1 cellular context compared by ENCODE assay signal in the genomic region with DNA sequence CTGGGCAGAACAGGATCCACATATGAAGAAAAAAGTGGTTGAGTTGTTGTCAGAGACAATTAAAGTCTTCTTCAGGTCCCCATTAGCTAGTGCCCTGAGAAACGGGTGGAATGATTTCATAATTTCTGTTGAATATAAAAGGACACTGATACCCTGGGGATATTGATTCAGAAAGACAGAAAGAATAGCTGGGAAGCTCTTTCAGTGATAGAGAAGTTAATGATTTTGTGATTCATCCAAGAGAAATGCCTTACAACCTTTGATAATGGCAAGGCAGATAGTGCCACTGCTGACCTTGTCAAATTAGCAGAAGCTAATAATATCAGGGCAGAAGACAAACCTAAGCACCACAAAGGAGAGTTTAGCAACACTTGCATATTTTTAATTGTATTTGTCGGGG.
TF ChIP-seq lines count a peak whose summit lies in the region.

No MANE protein-coding gene starts in this region.

TF ChIP-seq in SK-N-SH, 30 proteins besides CTCF, POLR2A, EP300 and RAD21 (continued from another document):
- no peak for TF ChIP-seq FOSL2 (IDR thresholded peaks at IDR 0.05; ENCODE audit: borderline replicate concordance, low read depth)
- peak; percentile 31; the same call in 1 of the 2 replicates for TF ChIP-seq TCF12 (IDR thresholded peaks at IDR 0.05)
- no peak for TF ChIP-seq TAF1 (IDR thresholded peaks at IDR 0.05; ENCODE audit: borderline replicate concordance, low read depth, low read length)
- TF ChIP-seq FOXJ3 (CRISPR knock-in tag; IDR thresholded peaks at IDR 0.05): no peak
- TF ChIP-seq PBX3 (IDR thresholded peaks at IDR 0.05): peak; percentile 60
- no peak for TF ChIP-seq GABPA (IDR thresholded peaks at IDR 0.05; ENCODE audit: low read depth)
- TF ChIP-seq, protein P1, sequence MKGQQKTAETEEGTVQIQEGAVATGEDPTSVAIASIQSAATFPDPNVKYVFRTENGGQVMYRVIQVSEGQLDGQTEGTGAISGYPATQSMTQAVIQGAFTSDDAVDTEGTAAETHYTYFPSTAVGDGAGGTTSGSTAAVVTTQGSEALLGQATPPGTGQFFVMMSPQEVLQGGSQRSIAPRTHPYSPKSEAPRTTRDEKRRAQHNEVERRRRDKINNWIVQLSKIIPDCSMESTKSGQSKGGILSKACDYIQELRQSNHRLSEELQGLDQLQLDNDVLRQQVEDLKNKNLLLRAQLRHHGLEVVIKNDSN (IDR thresholded peaks at IDR 0.05; ENCODE audit: borderline replicate concordance, low read depth): no peak
- TF ChIP-seq, protein P2, sequence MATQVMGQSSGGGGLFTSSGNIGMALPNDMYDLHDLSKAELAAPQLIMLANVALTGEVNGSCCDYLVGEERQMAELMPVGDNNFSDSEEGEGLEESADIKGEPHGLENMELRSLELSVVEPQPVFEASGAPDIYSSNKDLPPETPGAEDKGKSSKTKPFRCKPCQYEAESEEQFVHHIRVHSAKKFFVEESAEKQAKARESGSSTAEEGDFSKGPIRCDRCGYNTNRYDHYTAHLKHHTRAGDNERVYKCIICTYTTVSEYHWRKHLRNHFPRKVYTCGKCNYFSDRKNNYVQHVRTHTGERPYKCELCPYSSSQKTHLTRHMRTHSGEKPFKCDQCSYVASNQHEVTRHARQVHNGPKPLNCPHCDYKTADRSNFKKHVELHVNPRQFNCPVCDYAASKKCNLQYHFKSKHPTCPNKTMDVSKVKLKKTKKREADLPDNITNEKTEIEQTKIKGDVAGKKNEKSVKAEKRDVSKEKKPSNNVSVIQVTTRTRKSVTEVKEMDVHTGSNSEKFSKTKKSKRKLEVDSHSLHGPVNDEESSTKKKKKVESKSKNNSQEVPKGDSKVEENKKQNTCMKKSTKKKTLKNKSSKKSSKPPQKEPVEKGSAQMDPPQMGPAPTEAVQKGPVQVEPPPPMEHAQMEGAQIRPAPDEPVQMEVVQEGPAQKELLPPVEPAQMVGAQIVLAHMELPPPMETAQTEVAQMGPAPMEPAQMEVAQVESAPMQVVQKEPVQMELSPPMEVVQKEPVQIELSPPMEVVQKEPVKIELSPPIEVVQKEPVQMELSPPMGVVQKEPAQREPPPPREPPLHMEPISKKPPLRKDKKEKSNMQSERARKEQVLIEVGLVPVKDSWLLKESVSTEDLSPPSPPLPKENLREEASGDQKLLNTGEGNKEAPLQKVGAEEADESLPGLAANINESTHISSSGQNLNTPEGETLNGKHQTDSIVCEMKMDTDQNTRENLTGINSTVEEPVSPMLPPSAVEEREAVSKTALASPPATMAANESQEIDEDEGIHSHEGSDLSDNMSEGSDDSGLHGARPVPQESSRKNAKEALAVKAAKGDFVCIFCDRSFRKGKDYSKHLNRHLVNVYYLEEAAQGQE (IDR thresholded peaks at IDR 0.05; ENCODE audit: low read depth, low read length): no peak
- TF ChIP-seq TEAD4 (IDR thresholded peaks at IDR 0.05; ENCODE audit: borderline replicate concordance, insufficient read depth): no peak
- TF ChIP-seq ZBTB33 (IDR thresholded peaks at IDR 0.05; ENCODE audit: borderline replicate concordance, low read depth): no peak
- no peak for TF ChIP-seq YY1 (IDR thresholded peaks at IDR 0.05; ENCODE audit: low read depth)
